ENCODE assay signal across 19 cellular contexts in the genomic region with DNA sequence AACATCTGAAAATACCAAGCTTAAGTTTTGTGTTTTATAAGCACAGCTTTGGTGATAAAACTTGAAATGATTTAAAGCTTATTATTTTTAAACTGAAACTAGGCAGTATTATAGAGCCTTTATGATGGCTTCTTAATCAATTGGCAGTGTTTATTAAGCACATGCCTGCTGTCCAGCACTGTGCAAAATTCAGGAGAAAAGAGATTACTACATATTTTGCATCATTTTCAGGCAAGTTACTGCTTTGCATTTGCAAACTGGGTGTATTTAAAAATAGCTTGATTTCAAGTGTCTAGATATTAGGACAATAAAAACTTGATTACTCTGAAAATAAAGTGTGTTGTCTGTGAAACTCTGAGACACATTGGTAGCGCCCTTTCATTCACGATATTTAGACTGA.
"Had no signal": no experiment of that assay in that cellular context is flagged by ENCODE, and none has a peak within 500 bp of the region (broad histone marks: within the 10 kb centered on the region; RNA-seq: fewer than 3 reads in every experiment).

No MANE protein-coding gene starts in this region.

- ATAC-seq: effector memory CD8-positive, alpha-beta T cell; left colon; left ventricle myocardium superior had no signal

- H3K27me3 ChIP-seq: hepatocyte, neutrophil, right atrium auricular region had no signal

- H3K9me3 Mint-ChIP-seq: dendritic cell treated with granulocyte-macrophage colony-stimulating factor and Interleukin-4, amounts not matched to agents 40 ng/mL and 50 ng/mL, for 4 days; effector memory CD8-positive, alpha-beta T cell; naive B cell; nephron had no signal

- H3K27ac Mint-ChIP-seq: dendritic cell treated with granulocyte-macrophage colony-stimulating factor and Interleukin-4, amounts not matched to agents 40 ng/mL and 50 ng/mL, for 4 days; effector memory CD8-positive, alpha-beta T cell; naive B cell; nephron had no signal

- H3K9me3 ChIP-seq: neutrophil, right atrium auricular region had no signal

- DNase-seq: effector memory CD8-positive, alpha-beta T cell; foreskin melanocyte; head of caudate nucleus; left colon; left ventricle myocardium superior; mesendoderm; naive B cell; posterior cingulate gyrus; small intestine; stimulated activated CD4-positive, alpha-beta T cell treated with anti-CD3 and anti-CD28 coated beads, Interleukin-12 subunit alpha, Interleukin-12 subunit beta, amount 100 ng/mL, for 4 hours; stimulated activated naive CD4-positive, alpha-beta T cell; trophoblast cell had no signal

- H3K27ac ChIP-seq: hepatocyte, neutrophil, right atrium auricular region had no signal

- H3K4me3 ChIP-seq: hepatocyte, right atrium auricular region had no signal

- FAIRE-seq: colon, small intestine, urothelium cell line had no signal
